8 cellular contexts compared by ENCODE assay signal in genomic region chr7:73719806-73720169, GRCh38. TPM values are rescaled to one million over a fixed set of nuclear protein-coding genes. Genes with fewer than 3 reads are reported as not detected.
DNase-seq lines count a peak whose midpoint lies in the region; TF ChIP-seq lines count a peak whose summit lies in the region.

No MANE protein-coding gene starts in this region.

- DNase-seq in A673 (ENCODE audit: low spot score) (no peak), HFFc6 (no peak), mesendoderm (no peak), NCI-H1105 treated with DMSO at 0.1 percent for 48 hours (lab: John Stamatoyannopoulos, UW) (no peak), DMS53 (lab: John Stamatoyannopoulos, UW) (no peak), A172 (ENCODE audit: low spot score) (no peak), NCI-H2081 (lab: John Stamatoyannopoulos, UW) (no peak)

- H3K79me1 ChIP-seq in mesendoderm (ENCODE audit: low read length) = no peaks in the 10 kb centered on the region

- 0 out of 2 replicates have a peak overlapping the region, but pooled peaks have one; percentile 4 for H3K27ac Mint-ChIP-seq in HFFc6

- H3K36me3 ChIP-seq in A673 (ENCODE audit: insufficient read depth, low read length, poor library complexity, severe bottlenecking) = no peaks in the 10 kb centered on the region
- no peaks in the 10 kb centered on the region for H3K36me3 ChIP-seq in mesendoderm (ENCODE audit: control insufficient read depth, insufficient read depth, low read length)

- no peaks in the 10 kb centered on the region for H3K27me3 ChIP-seq in A673 (replicated peaks; ENCODE audit: insufficient read depth, low read depth, low read length, poor library complexity)
- peaks cover 2% of the 10 kb centered on the region for H3K27me3 ChIP-seq in mesendoderm (ENCODE audit: insufficient read depth, low read length, poor library complexity)

- peaks cover 38% of the 10 kb centered on the region for H3K4me1 Mint-ChIP-seq in HFFc6 (ENCODE audit: low read depth)

- H3K27me3 Mint-ChIP-seq in HFFc6 (ENCODE audit: insufficient read depth) = peaks cover 2% of the 10 kb centered on the region

- H3K4me3 Mint-ChIP-seq in HFFc6 = peak overlapping the region; percentile 70

- H3K4me2 ChIP-seq in mesendoderm (ENCODE audit: low read length) = no peak overlapping the region

- intact Hi-C loops in A673 (cut with micrococcal nuclease; ENCODE audit: unreplicated experiment) = loop anchor here (1.0 to 5.0 kb wide), 4 partner anchors 15 to 52 kb away; partner anchors contain the start of genes ABHD11, BUD23, DNAJC30 and VPS37D

- no peak overlapping the region for H2BK120ac ChIP-seq in mesendoderm (ENCODE audit: low read depth, low read length)

- H3K36me3 Mint-ChIP-seq in HFFc6 (ENCODE audit: low read depth) = no peaks in the 10 kb centered on the region

- H3K23ac ChIP-seq in mesendoderm (ENCODE audit: low read length) = no peak overlapping the region

- H3K4me1 ChIP-seq in A673 (ENCODE audit: insufficient read depth, low read length, poor library complexity, severe bottlenecking) (peaks cover 38% of the 10 kb centered on the region), mesendoderm (ENCODE audit: control insufficient read depth, low read depth, low read length) (no peaks in the 10 kb centered on the region)

- WGBS in mesendoderm (ENCODE audit: extremely low coverage, insufficient coverage, low lambda C conversion rate) = no CpG with 5 or more reads among the region's 16 CpGs

- H3K4me3 ChIP-seq in A673 (ENCODE audit: low read depth, low read length, poor library complexity, severe bottlenecking) (peak overlapping the region; percentile 99), mesendoderm (ENCODE audit: low read length) (no peak overlapping the region)

- no peak overlapping the region for H2BK5ac ChIP-seq in mesendoderm (ENCODE audit: low read length)

- no peaks in the 10 kb centered on the region for H3K9me3 ChIP-seq in A673 (ENCODE audit: low read depth, low read length, poor library complexity, severe bottlenecking)

- no peak overlapping the region for H2AK5ac ChIP-seq in mesendoderm (ENCODE audit: low read length)

- POLR2A ChIA-PET in A673 (lab: Charles Lee; ENCODE audit: low non-redundant PET) = no interaction called here

- H3K4ac ChIP-seq in mesendoderm (ENCODE audit: low read depth, low read length) = no peak overlapping the region

- no peak overlapping the region for H3K18ac ChIP-seq in mesendoderm (ENCODE audit: low read length)

- H2BK15ac ChIP-seq in mesendoderm (replicated peaks; ENCODE audit: low read depth) = no peak overlapping the region

- H3K27ac ChIP-seq in A673 (ENCODE audit: low read depth, low read length, poor library complexity, severe bottlenecking) (no peak overlapping the region), angular gyrus (ENCODE audit: low read depth, low read length) (peak overlapping the region; percentile 8), mesendoderm (ENCODE audit: low read depth, low read length) (no peak overlapping the region)

- no TSS peak for BruUV-seq in A673 (replicated peaks; lab: Mats Ljungman, UMichigan)

- CTCF ChIA-PET in A673 (lab: Charles Lee) = interaction anchor here (1.0 kb wide), 1 partner anchor 15 kb away, joined by 3 read pairs; no protein-coding TSS in a partner anchor

- H3K56ac ChIP-seq in mesendoderm (ENCODE audit: low read length) = peak overlapping the region; percentile 60

- no peak overlapping the region for H4K5ac ChIP-seq in mesendoderm (ENCODE audit: low read length)

- no peaks in the 10 kb centered on the region for H3K79me2 ChIP-seq in mesendoderm (ENCODE audit: control insufficient read depth, insufficient read depth, low read length)

- H3K9me3 Mint-ChIP-seq in HFFc6 = no peaks in the 10 kb centered on the region

- H4K8ac ChIP-seq in mesendoderm (ENCODE audit: low read depth, low read length) = no peak overlapping the region

- TF ChIP-seq CTCF in A673 (conservative IDR thresholded peaks at IDR 0.05; ENCODE audit: low read depth, low read length) = no peak
- no peak for TF ChIP-seq CTCF in HFFc6 (IDR thresholded peaks at IDR 0.05)

- no peak overlapping the region for H3K9ac ChIP-seq in mesendoderm (ENCODE audit: low read length)

RNA-seq across cellular contexts. Expression of gene STX1A, which starts 0.3 kb away (rescaled TPM):
- 37.8 and 47.1 TPM in 2 replicates for total RNA-seq in A673 (2021)
- total RNA-seq in HFFc6 (2021; fragmentation: NEBNext Ultra II Directional; extraction: Animal tissue kit (Norgen Biotek cat#: 25700)) = 10 to 100 TPM in 5 of 6 experiments, 1 to 10 TPM in 1; 9.6 to 14.7 (median 12.2) TPM
- polyA plus RNA-seq in mesendoderm (2013, experiment 1 of 2) = 4.8 TPM
- 5.3 TPM for polyA plus RNA-seq in mesendoderm (2013, experiment 2 of 2)
- 18.6 and 30.2 TPM in 2 replicates for total RNA-seq in A172 (2014; rRNA removed; shearing (Covaris generic))

RNA-seq across cellular contexts. Expression of gene ABHD11, which starts 18.8 kb away (rescaled TPM):
- 20.7 and 22.9 TPM in 2 replicates for total RNA-seq in A673 (2021)
- total RNA-seq in HFFc6 (2021; fragmentation: NEBNext Ultra II Directional; extraction: Animal tissue kit (Norgen Biotek cat#: 25700)) = 10 to 100 TPM; 10.3 to 18.6 (median 16.8) TPM
- polyA plus RNA-seq in mesendoderm (2013, experiment 1 of 2) = 9.8 TPM
- polyA plus RNA-seq in mesendoderm (2013, experiment 2 of 2) = 10.8 TPM
- total RNA-seq in A172 (2014; rRNA removed; shearing (Covaris generic)) = 35.9 and 46.9 TPM in 2 replicates

RNA-seq across cellular contexts. Expression of gene BUD23, which starts 36.4 kb away (rescaled TPM):
- total RNA-seq in A673 (2021) = 133 and 138 TPM in 2 replicates
- total RNA-seq in HFFc6 (2021; fragmentation: NEBNext Ultra II Directional; extraction: Animal tissue kit (Norgen Biotek cat#: 25700)) = 10 to 100 TPM; 70.1 to 91.4 (median 83.4) TPM
- 149 TPM for polyA plus RNA-seq in mesendoderm (2013, experiment 1 of 2)
- polyA plus RNA-seq in mesendoderm (2013, experiment 2 of 2) = 149 TPM
- 129 and 138 TPM in 2 replicates for total RNA-seq in A172 (2014; rRNA removed; shearing (Covaris generic))

RNA-seq across cellular contexts. Expression of gene DNAJC30, which starts 36.5 kb away (rescaled TPM):
- 11.1 and 11.8 TPM in 2 replicates for total RNA-seq in A673 (2021)
- total RNA-seq in HFFc6 (2021; fragmentation: NEBNext Ultra II Directional; extraction: Animal tissue kit (Norgen Biotek cat#: 25700)) = 10 to 100 TPM; 17.8 to 20.6 (median 18.6) TPM
- 7.6 TPM for polyA plus RNA-seq in mesendoderm (2013, experiment 1 of 2)
- polyA plus RNA-seq in mesendoderm (2013, experiment 2 of 2) = 7.6 TPM
- 1.4 and 2.5 TPM in 2 replicates for total RNA-seq in A172 (2014; rRNA removed; shearing (Covaris generic))

RNA-seq across cellular contexts. Expression of gene CLDN3, which starts 50.3 kb away (rescaled TPM):
- total RNA-seq in A673 (2021) = not detected in 2 replicates
- not detected for total RNA-seq in HFFc6 (2021; fragmentation: NEBNext Ultra II Directional; extraction: Animal tissue kit (Norgen Biotek cat#: 25700))
- 1.6 TPM for polyA plus RNA-seq in mesendoderm (2013, experiment 1 of 2)
- 1.7 TPM for polyA plus RNA-seq in mesendoderm (2013, experiment 2 of 2)
- not detected in 2 replicates for total RNA-seq in A172 (2014; rRNA removed; shearing (Covaris generic))
